Comparison of ENCODE assay signal across 1 cellular context in the genomic region with DNA sequence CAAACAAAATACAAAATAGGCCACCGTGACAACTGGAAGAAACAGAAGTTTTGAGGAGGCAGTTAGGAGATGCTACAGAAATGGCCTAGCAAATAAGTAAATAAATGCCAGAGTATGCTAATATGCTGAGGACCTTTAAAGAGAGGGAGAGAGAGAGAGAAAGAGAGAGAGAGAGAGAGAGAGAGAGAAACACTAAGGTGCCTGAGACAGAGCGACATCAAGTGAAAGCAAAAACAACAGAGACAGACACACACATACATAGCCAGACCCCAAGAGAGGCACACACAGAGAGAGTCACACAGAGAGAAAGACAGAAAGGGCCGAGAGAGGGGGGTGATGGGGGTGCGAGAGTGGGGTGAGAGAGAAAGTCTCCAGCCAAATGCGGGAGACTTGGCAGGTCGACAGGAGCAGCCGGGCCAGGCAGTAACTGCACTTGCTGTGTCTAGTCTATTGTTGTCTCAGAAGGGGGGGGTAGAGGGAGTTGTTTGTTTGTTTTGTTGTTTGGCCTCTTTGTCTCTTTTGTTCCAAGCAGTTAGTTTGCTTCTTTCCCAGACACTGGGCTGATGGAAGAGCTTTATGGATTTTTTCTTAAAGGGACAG.
TF ChIP-seq lines count a peak whose summit lies in the region.

No MANE protein-coding gene starts in this region.

TF ChIP-seq in SK-N-SH, 30 proteins besides CTCF, POLR2A, EP300 and RAD21 (continued from another document):
- no peak for TF ChIP-seq NRF1 (IDR thresholded peaks at IDR 0.05; ENCODE audit: low read depth, low read length)
- TF ChIP-seq, protein P1, sequence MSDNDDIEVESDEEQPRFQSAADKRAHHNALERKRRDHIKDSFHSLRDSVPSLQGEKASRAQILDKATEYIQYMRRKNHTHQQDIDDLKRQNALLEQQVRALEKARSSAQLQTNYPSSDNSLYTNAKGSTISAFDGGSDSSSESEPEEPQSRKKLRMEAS (IDR thresholded peaks at IDR 0.05; ENCODE audit: low read depth): no peak
- TF ChIP-seq, protein P2, sequence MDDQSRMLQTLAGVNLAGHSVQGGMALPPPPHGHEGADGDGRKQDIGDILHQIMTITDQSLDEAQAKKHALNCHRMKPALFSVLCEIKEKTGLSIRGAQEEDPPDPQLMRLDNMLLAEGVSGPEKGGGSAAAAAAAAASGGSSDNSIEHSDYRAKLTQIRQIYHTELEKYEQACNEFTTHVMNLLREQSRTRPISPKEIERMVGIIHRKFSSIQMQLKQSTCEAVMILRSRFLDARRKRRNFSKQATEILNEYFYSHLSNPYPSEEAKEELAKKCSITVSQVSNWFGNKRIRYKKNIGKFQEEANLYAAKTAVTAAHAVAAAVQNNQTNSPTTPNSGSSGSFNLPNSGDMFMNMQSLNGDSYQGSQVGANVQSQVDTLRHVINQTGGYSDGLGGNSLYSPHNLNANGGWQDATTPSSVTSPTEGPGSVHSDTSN (IDR thresholded peaks at IDR 0.05): no peak
- no peak for TF ChIP-seq RCOR1 (IDR thresholded peaks at IDR 0.05; ENCODE audit: low read length)
- no peak for TF ChIP-seq CHD2 (IDR thresholded peaks at IDR 0.05; ENCODE audit: low read length, partially characterized antibody)
- TF ChIP-seq, protein P3, sequence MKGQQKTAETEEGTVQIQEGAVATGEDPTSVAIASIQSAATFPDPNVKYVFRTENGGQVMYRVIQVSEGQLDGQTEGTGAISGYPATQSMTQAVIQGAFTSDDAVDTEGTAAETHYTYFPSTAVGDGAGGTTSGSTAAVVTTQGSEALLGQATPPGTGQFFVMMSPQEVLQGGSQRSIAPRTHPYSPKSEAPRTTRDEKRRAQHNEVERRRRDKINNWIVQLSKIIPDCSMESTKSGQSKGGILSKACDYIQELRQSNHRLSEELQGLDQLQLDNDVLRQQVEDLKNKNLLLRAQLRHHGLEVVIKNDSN (IDR thresholded peaks at IDR 0.05; ENCODE audit: borderline replicate concordance, low read depth): no peak
- no peak for TF ChIP-seq MXI1 (IDR thresholded peaks at IDR 0.05; ENCODE audit: low read depth, low read length)
- TF ChIP-seq TEAD4 (IDR thresholded peaks at IDR 0.05; ENCODE audit: borderline replicate concordance, insufficient read depth): no peak
- TF ChIP-seq POLR2AphosphoS5 (IDR thresholded peaks at IDR 0.05; ENCODE audit: low read depth, low read length): no peak
- no peak for TF ChIP-seq FOSL2 (IDR thresholded peaks at IDR 0.05; ENCODE audit: borderline replicate concordance, low read depth)
- no peak for TF ChIP-seq TAF1 (IDR thresholded peaks at IDR 0.05; ENCODE audit: borderline replicate concordance, low read depth, low read length)
- no peak for TF ChIP-seq TCF12 (IDR thresholded peaks at IDR 0.05)
